Comparison of ENCODE assay signal across 12 cellular contexts in genomic region chr11:103806130-103806900, GRCh38.
DNase-seq lines count a peak whose midpoint lies in the region; ATAC-seq and TF ChIP-seq lines count a peak whose summit lies in the region.
"Had no signal": no experiment of that assay in that cellular context is flagged by ENCODE, and none has a peak within 500 bp of the region (broad histone marks: within the 10 kb centered on the region; RNA-seq: fewer than 3 reads in every experiment).

No MANE protein-coding gene starts in this region.

- no peaks in the 10 kb centered on the region for H3K27me3 ChIP-seq in HUES48 (ENCODE audit: control insufficient read depth, insufficient read depth, low read length)

- no peak overlapping the region for H3K4me3 ChIP-seq in GM12865 (ENCODE audit: low read depth, low read length)
- no peak overlapping the region for H3K4me3 ChIP-seq in HUES48 (ENCODE audit: low read depth, low read length)
- H3K4me3 ChIP-seq in epithelial cell of proximal tubule (ENCODE audit: low read depth, low read length), result peak overlapping the region; percentile 9

- ATAC-seq in HG03520 (IDR thresholded peaks at IDR 0.05; ENCODE audit: unreplicated experiment) (no peak), GM21825 (IDR thresholded peaks at IDR 0.05; ENCODE audit: unreplicated experiment) (no peak), HG02981 (IDR thresholded peaks at IDR 0.05; ENCODE audit: unreplicated experiment) (no peak)
- ATAC-seq: stimulated activated effector memory CD8-positive, alpha-beta T cell treated with anti-CD3 and anti-CD28 coated beads, Interleukin-12 subunit alpha, Interleukin-12 subunit beta, amount 100 ng/mL, for 72 hours had no signal

- no peaks in the 10 kb centered on the region for H3K9me3 ChIP-seq in HUES48 (ENCODE audit: control insufficient read depth, insufficient read depth, low read length)

- TF ChIP-seq CTCF in GM12865 (IDR thresholded peaks at IDR 0.05; ENCODE audit: insufficient read depth, low read depth, low read length, missing control alignments) (no peak), epithelial cell of proximal tubule (conservative IDR thresholded peaks at IDR 0.05; ENCODE audit: low read depth, low read length) (no peak)

- DNase-seq in GM12865 (ENCODE audit: low read depth), result peak; percentile 7
- DNase-seq in epithelial cell of proximal tubule (ENCODE audit: low read depth), result peak; percentile 92
- DNase-seq in pons (ENCODE audit: low spot score), result peak; percentile 19
- DNase-seq in activated CD4-positive, alpha-beta T cell treated with anti-CD3 and anti-CD28 coated beads for 4 hours, result no peak
- DNase-seq: activated CD4-positive, alpha-beta T cell treated with anti-CD3 and anti-CD28 coated beads, Interleukin-2, amount 50 U/mL, for 1 hour; NCI-H1436 treated with DMSO at 0.1 percent for 48 hours; RPMI8226 had no signal

- H3K36me3 ChIP-seq in HUES48 (ENCODE audit: control insufficient read depth, insufficient read depth, low read length), result no peaks in the 10 kb centered on the region

- H3K9ac ChIP-seq in HUES48 (ENCODE audit: low read depth, low read length), result no peak overlapping the region

- H3K4me1 ChIP-seq in HUES48 (ENCODE audit: control insufficient read depth, insufficient read depth, low read length), result peaks cover 3% of the 10 kb centered on the region; the same call in 1 of the 2 replicates

- peak overlapping the region; percentile 37 for H3K27ac ChIP-seq in HUES48 (ENCODE audit: low read depth, low read length)

Comparison
In these comparisons a context has a peak if more than half of its experiments do, and no peak if none do; other contexts are left out.
1. DNase-seq: peak in GM12865 (single experiment), epithelial cell of proximal tubule (single experiment) and pons (single experiment); none in activated CD4-positive, alpha-beta T cell treated with anti-CD3 and anti-CD28 coated beads for 4 hours (0 of 2).